In genomic region chr1:225886159-225887029, GRCh38 we compare ENCODE assay signal across 1 cellular context.
TF ChIP-seq lines count a peak whose summit lies in the region.

No MANE protein-coding gene starts in this region.

TF ChIP-seq in endothelial cell of umbilical vein, 7 proteins besides CTCF, POLR2A, EP300 and RAD21:
- TF ChIP-seq MAX (IDR thresholded peaks at IDR 0.05; ENCODE audit: insufficient read depth, insufficient read length) (no peak), JUN (IDR thresholded peaks at IDR 0.05; ENCODE audit: borderline replicate concordance, insufficient read depth, insufficient read length, low read depth) (no peak), EZH2 (IDR thresholded peaks at IDR 0.05; ENCODE audit: borderline replicate concordance, low read depth, low read length, severe bottlenecking) (no peak), FOS (IDR thresholded peaks at IDR 0.05; ENCODE audit: borderline replicate concordance, insufficient read depth, low read length) (no peak), GATA2 (IDR thresholded peaks at IDR 0.05; ENCODE audit: insufficient read depth, insufficient read length, low read depth, low read length) (no peak), POLR2AphosphoS5 (IDR thresholded peaks at IDR 0.05; ENCODE audit: insufficient read depth, low read depth, low read length) (no peak), MYC (IDR thresholded peaks at IDR 0.05; ENCODE audit: low read depth, low read length) (no peak)
TF ChIP-seq in endothelial cell of umbilical vein: peak in this region for 0.
